In genomic region chr7:16317406-16317805, GRCh38 we compare ENCODE assay signal across 25 cellular contexts.
"Had no signal": no experiment of that assay in that cellular context is flagged by ENCODE, and none has a peak within 500 bp of the region (broad histone marks: within the 10 kb centered on the region; RNA-seq: fewer than 3 reads in every experiment).

No MANE protein-coding gene starts in this region.

- H3K27me3 Mint-ChIP-seq: dendritic cell treated with granulocyte-macrophage colony-stimulating factor and Interleukin-4, amounts not matched to agents 40 ng/mL and 50 ng/mL, for 4 days; effector memory CD8-positive, alpha-beta T cell; naive B cell; naive thymus-derived CD8-positive, alpha-beta T cell had no signal

- H3K9me3 ChIP-seq: colonic mucosa, esophagus muscularis mucosa, gastrocnemius medialis, heart right ventricle, left lung, lower lobe of right lung, mucosa of descending colon had no signal

- H3K36me3 Mint-ChIP-seq: mesothelial cell of epicardium; naive thymus-derived CD8-positive, alpha-beta T cell had no signal

- DNase-seq: colonic mucosa; cortex of kidney; effector CD8-positive, alpha-beta T cell; effector memory CD8-positive, alpha-beta T cell; endodermal cell; foreskin keratinocyte; gastrocnemius medialis; glutamatergic neuron; head of caudate nucleus; heart right ventricle; hippocampal formation; left cardiac atrium; left lung; left ventricle myocardium superior; lower lobe of right lung; mesenchymal stem cell; mucosa of descending colon; naive B cell; naive thymus-derived CD8-positive, alpha-beta T cell had no signal

- H3K27ac ChIP-seq: colonic mucosa, esophagus muscularis mucosa, foreskin keratinocyte, gastrocnemius medialis, heart right ventricle, left lung, lower lobe of right lung had no signal

- H3K4me3 ChIP-seq: colonic mucosa, esophagus muscularis mucosa, gastrocnemius medialis, heart right ventricle, left lung, lower lobe of right lung, mucosa of descending colon had no signal

- FAIRE-seq: endometrium, islet of Langerhans, keratinocyte had no signal

- H3K9me3 Mint-ChIP-seq: effector memory CD8-positive, alpha-beta T cell; endodermal cell had no signal

- H3K27ac Mint-ChIP-seq: dendritic cell treated with granulocyte-macrophage colony-stimulating factor and Interleukin-4, amounts not matched to agents 40 ng/mL and 50 ng/mL, for 4 days; effector memory CD8-positive, alpha-beta T cell; endodermal cell; mesothelial cell of epicardium; naive thymus-derived CD8-positive, alpha-beta T cell had no signal

- H3K4me1 Mint-ChIP-seq: endodermal cell, naive B cell had no signal

- H3K4me1 ChIP-seq: colonic mucosa, esophagus muscularis mucosa, foreskin keratinocyte, gastrocnemius medialis, heart right ventricle, left lung, lower lobe of right lung had no signal

- H3K4me3 Mint-ChIP-seq: dendritic cell treated with granulocyte-macrophage colony-stimulating factor and Interleukin-4, amounts not matched to agents 40 ng/mL and 50 ng/mL, for 4 days; effector memory CD8-positive, alpha-beta T cell; endodermal cell; mesothelial cell of epicardium; naive B cell; naive thymus-derived CD8-positive, alpha-beta T cell had no signal

- H3K27me3 ChIP-seq: colonic mucosa, esophagus muscularis mucosa, gastrocnemius medialis, heart right ventricle, left lung had no signal

- H3K36me3 ChIP-seq: colonic mucosa, esophagus muscularis mucosa, gastrocnemius medialis, heart right ventricle, left lung, lower lobe of right lung had no signal
